ENCODE assay signal across 22 cellular contexts in the genomic region with DNA sequence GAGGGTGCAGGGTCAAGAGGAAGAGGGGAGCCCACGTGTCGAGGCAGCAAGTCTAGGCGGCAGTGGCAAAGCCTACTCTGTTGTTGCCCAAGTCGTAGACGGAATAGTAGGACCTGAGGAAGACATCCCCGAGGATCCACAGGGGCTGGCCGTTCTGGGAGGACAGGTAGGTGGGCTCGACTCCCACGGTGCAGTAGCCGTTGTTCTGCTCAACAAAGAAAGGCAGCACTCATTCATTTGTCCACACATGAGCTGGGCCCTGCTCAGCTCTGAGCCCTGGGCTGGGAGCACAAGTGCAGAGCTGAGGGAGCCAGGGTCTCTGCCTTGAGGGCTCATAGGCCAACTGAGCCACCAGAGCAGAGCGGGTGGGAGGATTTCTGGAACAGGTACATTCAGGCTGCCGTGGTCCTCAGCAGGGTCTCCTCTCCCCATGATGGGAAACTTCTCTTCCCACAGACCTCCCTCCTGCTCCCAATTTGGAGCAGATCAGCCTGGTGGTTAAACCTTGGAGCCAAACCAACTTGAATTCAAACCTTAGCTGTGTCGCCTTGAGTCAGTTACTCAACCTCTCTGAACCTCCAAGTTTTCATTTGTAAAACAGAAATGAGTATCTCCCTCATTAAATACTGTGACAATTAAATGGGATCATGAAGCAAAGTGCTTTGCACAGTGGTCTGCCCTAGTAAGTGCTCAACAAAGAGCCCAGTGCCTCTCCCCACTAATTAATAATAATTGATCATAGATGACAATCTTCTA. TPM values are rescaled to one million over a fixed set of nuclear protein-coding genes. Genes with fewer than 3 reads are reported as not detected.
"Had no signal": no experiment of that assay in that cellular context is flagged by ENCODE, and none has a peak within 500 bp of the region (broad histone marks: within the 10 kb centered on the region; RNA-seq: fewer than 3 reads in every experiment).

No MANE protein-coding gene starts in this region.

- FAIRE-seq: bronchial epithelial cell, endometrium, frontal cortex had no signal

- ATAC-seq: activated T-cell treated with anti-CD3 and anti-CD28 coated beads, Interleukin-2, amount 50 U/mL, for 72 hours; heart left ventricle; natural killer cell; stimulated activated naive B cell treated with anti-CD40 and anti-IgM and Interleukin-4, amounts not matched to agents 10 μg/mL and 1 μg/mL and 100 μg/mL, for 72 hours had no signal

- H3K9me3 ChIP-seq: heart left ventricle, left ventricle myocardium inferior, thyroid gland had no signal

- H3K27ac ChIP-seq: heart left ventricle, left ventricle myocardium inferior, thyroid gland, VCaP had no signal

- DNase-seq: activated CD4-positive, CD25-positive, alpha-beta regulatory T cell treated with anti-CD3 and anti-CD28 coated beads, Interleukin-2, amount 50 U/mL, for 72 hours; activated CD8-positive, alpha-beta memory T cell treated with anti-CD3 and anti-CD28 coated beads for 24 hours; activated CD8-positive, alpha-beta memory T cell treated with anti-CD3 and anti-CD28 coated beads, Interleukin-2, amount 50 U/mL, for 48 hours; activated effector memory CD4-positive, alpha-beta T cell treated with anti-CD3 and anti-CD28 coated beads, Interleukin-2, amount 50 U/mL, for 16 hours; activated T-cell treated with anti-CD3 and anti-CD28 coated beads, Interleukin-2, amount 50 U/mL, for 72 hours; cerebellar nuclear complex; cortex of kidney; left ventricle myocardium inferior; natural killer cell; nucleus accumbens; stimulated activated naive B cell treated with anti-CD40 and anti-IgM and Interleukin-4, amounts not matched to agents 10 μg/mL and 1 μg/mL and 100 μg/mL, for 72 hours; SW 1271; T-helper 2 cell; thyroid gland had no signal

- H3K36me3 ChIP-seq: left ventricle myocardium inferior, thyroid gland had no signal

- H3K4me3 ChIP-seq: heart left ventricle, left ventricle myocardium inferior, thyroid gland had no signal

- H3K27me3 ChIP-seq: heart left ventricle, thyroid gland had no signal

RNA-seq across cellular contexts. Expression of a gene that starts 10.2 kb away (rescaled TPM):
- total RNA-seq: activated T-cell treated with anti-CD3 and anti-CD28 coated beads, Interleukin-2, amount 50 U/mL, for 72 hours; bronchial epithelial cell; heart left ventricle; kidney epithelial cell; left ventricle myocardium inferior; natural killer cell; renal cortical epithelial cell; thyroid gland; urinary bladder had no signal
- polyA plus RNA-seq: urinary bladder had no signal

RNA-seq across cellular contexts. Expression of a gene that starts 43.6 kb away (rescaled TPM):
- total RNA-seq: kidney epithelial cell, natural killer cell had no signal
